1 cellular context compared by ENCODE assay signal in the genomic region with DNA sequence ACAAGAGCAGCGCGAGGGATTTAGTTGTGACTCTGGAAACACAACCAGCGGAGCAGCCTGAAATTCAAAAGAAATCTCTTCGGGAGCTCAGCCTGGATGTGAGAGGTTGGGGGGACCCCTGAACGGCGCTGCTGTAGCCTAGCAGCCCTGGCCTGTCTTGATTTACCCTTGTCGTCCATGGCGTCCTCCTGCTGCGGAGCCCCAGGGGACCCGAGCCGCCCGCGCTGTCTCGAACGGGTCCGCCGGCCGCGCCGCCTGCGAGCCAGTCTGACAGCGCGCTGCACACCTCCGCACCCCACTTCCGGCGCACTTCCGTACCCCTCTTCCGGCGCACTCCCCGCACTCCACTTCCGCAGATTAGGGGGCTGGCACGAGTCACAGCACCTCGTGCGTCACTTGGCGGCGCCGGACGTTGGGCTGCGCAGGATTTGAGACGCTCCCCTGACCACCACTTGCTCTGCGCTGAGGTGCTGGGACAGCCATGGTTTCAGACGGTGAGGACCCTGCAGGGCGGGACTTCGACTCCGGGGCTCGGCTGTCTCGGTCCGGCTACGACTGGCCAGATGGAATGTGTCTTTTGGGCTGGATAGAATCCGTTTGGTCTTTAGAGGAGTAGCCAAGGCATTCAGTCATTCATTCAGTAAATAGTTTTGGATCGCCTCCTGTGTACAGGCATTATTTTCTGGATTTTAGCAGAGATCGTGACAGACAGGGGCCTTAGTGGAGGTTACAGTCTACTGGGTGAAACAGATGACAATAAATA.
TF ChIP-seq lines count a peak whose summit lies in the region.

A gene (minus strand): TSS at position 308 of the 763 bp plus-strand sequence. CDS start 129 bp downstream, at position 179.
A gene (plus strand): TSS at position 451 of the 763 bp plus-strand sequence. CDS start 31 bp downstream, at position 482.

TF ChIP-seq in SK-N-SH, 30 proteins besides CTCF, POLR2A, EP300 and RAD21 (continued from another document):
- TF ChIP-seq, protein P1, sequence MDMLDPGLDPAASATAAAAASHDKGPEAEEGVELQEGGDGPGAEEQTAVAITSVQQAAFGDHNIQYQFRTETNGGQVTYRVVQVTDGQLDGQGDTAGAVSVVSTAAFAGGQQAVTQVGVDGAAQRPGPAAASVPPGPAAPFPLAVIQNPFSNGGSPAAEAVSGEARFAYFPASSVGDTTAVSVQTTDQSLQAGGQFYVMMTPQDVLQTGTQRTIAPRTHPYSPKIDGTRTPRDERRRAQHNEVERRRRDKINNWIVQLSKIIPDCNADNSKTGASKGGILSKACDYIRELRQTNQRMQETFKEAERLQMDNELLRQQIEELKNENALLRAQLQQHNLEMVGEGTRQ (IDR thresholded peaks at IDR 0.05; ENCODE audit: borderline replicate concordance, low read depth, low read length), result no peak
- TF ChIP-seq FOSL2 (IDR thresholded peaks at IDR 0.05; ENCODE audit: borderline replicate concordance, low read depth), result no peak
- TF ChIP-seq, protein P2, sequence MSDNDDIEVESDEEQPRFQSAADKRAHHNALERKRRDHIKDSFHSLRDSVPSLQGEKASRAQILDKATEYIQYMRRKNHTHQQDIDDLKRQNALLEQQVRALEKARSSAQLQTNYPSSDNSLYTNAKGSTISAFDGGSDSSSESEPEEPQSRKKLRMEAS (IDR thresholded peaks at IDR 0.05; ENCODE audit: low read depth), result peak; percentile 98
- TF ChIP-seq, protein P3, sequence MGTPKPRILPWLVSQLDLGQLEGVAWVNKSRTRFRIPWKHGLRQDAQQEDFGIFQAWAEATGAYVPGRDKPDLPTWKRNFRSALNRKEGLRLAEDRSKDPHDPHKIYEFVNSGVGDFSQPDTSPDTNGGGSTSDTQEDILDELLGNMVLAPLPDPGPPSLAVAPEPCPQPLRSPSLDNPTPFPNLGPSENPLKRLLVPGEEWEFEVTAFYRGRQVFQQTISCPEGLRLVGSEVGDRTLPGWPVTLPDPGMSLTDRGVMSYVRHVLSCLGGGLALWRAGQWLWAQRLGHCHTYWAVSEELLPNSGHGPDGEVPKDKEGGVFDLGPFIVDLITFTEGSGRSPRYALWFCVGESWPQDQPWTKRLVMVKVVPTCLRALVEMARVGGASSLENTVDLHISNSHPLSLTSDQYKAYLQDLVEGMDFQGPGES (IDR thresholded peaks at IDR 0.05; ENCODE audit: low read depth, low read length), result no peak
- peak; percentile 100 for TF ChIP-seq GABPA (IDR thresholded peaks at IDR 0.05; ENCODE audit: low read depth)
- TF ChIP-seq MEF2A (IDR thresholded peaks at IDR 0.05; ENCODE audit: borderline replicate concordance, low read depth), result no peak
- peak; percentile 98 for TF ChIP-seq ELF1 (IDR thresholded peaks at IDR 0.05)
- no peak for TF ChIP-seq SMC3 (IDR thresholded peaks at IDR 0.05; ENCODE audit: low read depth, low read length)
- TF ChIP-seq, protein P4, sequence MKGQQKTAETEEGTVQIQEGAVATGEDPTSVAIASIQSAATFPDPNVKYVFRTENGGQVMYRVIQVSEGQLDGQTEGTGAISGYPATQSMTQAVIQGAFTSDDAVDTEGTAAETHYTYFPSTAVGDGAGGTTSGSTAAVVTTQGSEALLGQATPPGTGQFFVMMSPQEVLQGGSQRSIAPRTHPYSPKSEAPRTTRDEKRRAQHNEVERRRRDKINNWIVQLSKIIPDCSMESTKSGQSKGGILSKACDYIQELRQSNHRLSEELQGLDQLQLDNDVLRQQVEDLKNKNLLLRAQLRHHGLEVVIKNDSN (IDR thresholded peaks at IDR 0.05; ENCODE audit: borderline replicate concordance, low read depth), result no peak
- no peak for TF ChIP-seq EZH2phosphoT487 (IDR thresholded peaks at IDR 0.05; ENCODE audit: borderline replicate concordance, low read depth)
- no peak for TF ChIP-seq GATA2 (CRISPR knock-in tag; IDR thresholded peaks at IDR 0.05)
- TF ChIP-seq, protein P5, sequence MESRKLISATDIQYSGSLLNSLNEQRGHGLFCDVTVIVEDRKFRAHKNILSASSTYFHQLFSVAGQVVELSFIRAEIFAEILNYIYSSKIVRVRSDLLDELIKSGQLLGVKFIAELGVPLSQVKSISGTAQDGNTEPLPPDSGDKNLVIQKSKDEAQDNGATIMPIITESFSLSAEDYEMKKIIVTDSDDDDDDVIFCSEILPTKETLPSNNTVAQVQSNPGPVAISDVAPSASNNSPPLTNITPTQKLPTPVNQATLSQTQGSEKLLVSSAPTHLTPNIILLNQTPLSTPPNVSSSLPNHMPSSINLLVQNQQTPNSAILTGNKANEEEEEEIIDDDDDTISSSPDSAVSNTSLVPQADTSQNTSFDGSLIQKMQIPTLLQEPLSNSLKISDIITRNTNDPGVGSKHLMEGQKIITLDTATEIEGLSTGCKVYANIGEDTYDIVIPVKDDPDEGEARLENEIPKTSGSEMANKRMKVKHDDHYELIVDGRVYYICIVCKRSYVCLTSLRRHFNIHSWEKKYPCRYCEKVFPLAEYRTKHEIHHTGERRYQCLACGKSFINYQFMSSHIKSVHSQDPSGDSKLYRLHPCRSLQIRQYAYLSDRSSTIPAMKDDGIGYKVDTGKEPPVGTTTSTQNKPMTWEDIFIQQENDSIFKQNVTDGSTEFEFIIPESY (IDR thresholded peaks at IDR 0.05; ENCODE audit: borderline replicate concordance, low read depth), result 0 out of 2 replicates have a peak, but pooled peaks have one; percentile 40
